ENCODE assay signal across 39 cellular contexts in the genomic region with DNA sequence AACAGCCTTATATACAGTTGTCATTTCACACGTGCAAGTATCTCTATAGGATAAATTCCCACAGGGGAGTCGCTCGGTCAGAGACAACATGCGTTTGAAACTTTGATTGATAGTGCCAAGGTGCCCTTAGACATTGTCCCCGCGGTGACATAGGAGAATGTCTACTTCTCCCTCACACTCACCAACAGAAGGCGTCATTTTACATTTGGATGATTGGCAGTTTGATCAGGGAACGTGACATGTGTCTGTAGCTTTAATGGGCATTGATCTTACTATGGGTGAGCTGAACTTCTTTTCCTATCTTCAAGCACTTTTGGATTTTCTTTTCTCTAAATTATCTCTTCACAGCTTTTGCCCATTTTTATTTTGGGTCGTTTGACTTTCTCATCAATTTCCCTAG. TPM values are rescaled to one million over a fixed set of nuclear protein-coding genes. Genes with fewer than 3 reads are reported as not detected.
"Had no signal": no experiment of that assay in that cellular context is flagged by ENCODE, and none has a peak within 500 bp of the region (broad histone marks: within the 10 kb centered on the region; RNA-seq: fewer than 3 reads in every experiment).

No MANE protein-coding gene starts in this region.

- H3K4me3 Mint-ChIP-seq: activated B cell treated with CpG ODN at 0.5 μM for 24 hours; activated CD4-positive, alpha-beta memory T cell treated with anti-CD3 and anti-CD28 coated beads for 36 hours; activated CD4-positive, alpha-beta T cell treated with anti-CD3 and anti-CD28 coated beads, Interleukin-2, amount 10 ng/mL, durations not matched to agents 24 days and 14 days; activated CD8-positive, alpha-beta T cell treated with anti-CD3 and anti-CD28 coated beads for 36 hours; activated naive CD4-positive, alpha-beta T cell treated with anti-CD3 and anti-CD28 coated beads for 36 hours; activated naive CD8-positive, alpha-beta T cell treated with anti-CD3 and anti-CD28 coated beads for 36 hours; activated T-cell treated with anti-CD3 and anti-CD28 coated beads, Interleukin-2, amount 50 U/mL, for 4 hours; activated T-cell treated with anti-CD3 and anti-CD28 coated beads, Interleukin-2, amount 50 U/mL, for 72 hours; activated T-helper 1 cell treated with anti-CD3 and anti-CD28 coated beads, Interleukin-12 subunit alpha, Interleukin-12 subunit beta, Interleukin-2, Interleukin-4 antibody, amounts not matched to agents 30 ng/mL and 10 ng/mL and 1 ng/mL, durations not matched to agents 14 hours and 24 hours and 36 hours; activated T-helper 17 cell treated with anti-CD3 and anti-CD28 coated beads, Interleukin-2, amount 50 U/mL, for 72 hours; central memory CD8-positive, alpha-beta T cell; T-helper 1 cell treated with Interleukin-12 subunit alpha and Interleukin-12 subunit beta and Interleukin-4 antibody, amounts not matched to agents 30 μg/mL and 1 μg/mL, for 36 hours; T-helper 2 cell treated with Interferon-gamma antibody and Interleukin-4, amounts not matched to agents 5 μg/mL and 100 μg/mL, for 36 hours had no signal

- H3K4me1 Mint-ChIP-seq: activated B cell treated with CpG ODN at 0.5 μM for 24 hours; activated CD4-positive, alpha-beta T cell treated with anti-CD3 and anti-CD28 coated beads, Interleukin-2, amount 10 ng/mL, durations not matched to agents 24 days and 14 days; activated naive CD8-positive, alpha-beta T cell treated with anti-CD3 and anti-CD28 coated beads for 36 hours; activated T-helper 17 cell treated with anti-CD3 and anti-CD28 coated beads, Interleukin-2, amount 50 U/mL, for 72 hours; central memory CD8-positive, alpha-beta T cell had no signal

- ATAC-seq: activated CD8-positive, alpha-beta T cell treated with anti-CD3 and anti-CD28 coated beads for 36 hours; activated naive CD4-positive, alpha-beta T cell treated with anti-CD3 and anti-CD28 coated beads, Interleukin-2, amount 50 U/mL, for 72 hours; activated T-cell treated with anti-CD3 and anti-CD28 coated beads, Interleukin-2, amount 50 U/mL, for 4 hours; activated T-cell treated with anti-CD3 and anti-CD28 coated beads, Interleukin-2, amount 50 U/mL, for 72 hours; activated T-helper 17 cell treated with anti-CD3 and anti-CD28 coated beads, Interleukin-2, amount 50 U/mL, for 72 hours; body of pancreas had no signal

- H3K27ac ChIP-seq: adrenal gland, body of pancreas, brain microvascular endothelial cell, breast epithelium, VCaP had no signal

- H3K27ac Mint-ChIP-seq: activated B cell treated with CpG ODN at 0.5 μM for 24 hours; activated CD4-positive, alpha-beta memory T cell treated with anti-CD3 and anti-CD28 coated beads for 36 hours; activated CD4-positive, alpha-beta T cell treated with anti-CD3 and anti-CD28 coated beads, Interleukin-2, amount 10 ng/mL, durations not matched to agents 24 days and 14 days; activated CD8-positive, alpha-beta T cell treated with anti-CD3 and anti-CD28 coated beads for 36 hours; activated naive CD4-positive, alpha-beta T cell treated with anti-CD3 and anti-CD28 coated beads for 36 hours; activated naive CD4-positive, alpha-beta T cell treated with anti-CD3 and anti-CD28 coated beads, Interleukin-2, amount 50 U/mL, for 72 hours; activated naive CD8-positive, alpha-beta T cell treated with anti-CD3 and anti-CD28 coated beads for 36 hours; activated T-cell treated with anti-CD3 and anti-CD28 coated beads, Interleukin-2, amount 50 U/mL, for 72 hours; activated T-helper 1 cell treated with anti-CD3 and anti-CD28 coated beads, Interleukin-12 subunit alpha, Interleukin-12 subunit beta, Interleukin-2, Interleukin-4 antibody, amounts not matched to agents 30 ng/mL and 10 ng/mL and 1 ng/mL, durations not matched to agents 14 hours and 24 hours and 36 hours; activated T-helper 17 cell treated with anti-CD3 and anti-CD28 coated beads, Interleukin-2, amount 50 U/mL, for 72 hours; T-helper 1 cell treated with Interleukin-12 subunit alpha and Interleukin-12 subunit beta and Interleukin-4 antibody, amounts not matched to agents 30 μg/mL and 1 μg/mL, for 36 hours; T-helper 2 cell treated with Interferon-gamma antibody and Interleukin-4, amounts not matched to agents 5 μg/mL and 100 μg/mL, for 36 hours had no signal

- H3K36me3 Mint-ChIP-seq: activated CD4-positive, alpha-beta memory T cell treated with anti-CD3 and anti-CD28 coated beads for 36 hours; activated naive CD4-positive, alpha-beta T cell treated with anti-CD3 and anti-CD28 coated beads, Interleukin-2, amount 50 U/mL, for 72 hours; activated naive CD8-positive, alpha-beta T cell treated with anti-CD3 and anti-CD28 coated beads for 36 hours had no signal

- H3K27me3 ChIP-seq: adrenal gland, body of pancreas, brain microvascular endothelial cell had no signal

- H3K36me3 ChIP-seq: adrenal gland, brain microvascular endothelial cell, breast epithelium had no signal

- H3K9me3 ChIP-seq: adrenal gland, body of pancreas, breast epithelium had no signal

- H3K9me3 Mint-ChIP-seq: activated B cell treated with CpG ODN at 0.5 μM for 24 hours; activated CD4-positive, alpha-beta memory T cell treated with anti-CD3 and anti-CD28 coated beads for 36 hours; activated CD4-positive, alpha-beta T cell treated with anti-CD3 and anti-CD28 coated beads, Interleukin-2, amount 10 ng/mL, durations not matched to agents 24 days and 14 days; activated CD8-positive, alpha-beta T cell treated with anti-CD3 and anti-CD28 coated beads for 36 hours; activated naive CD4-positive, alpha-beta T cell treated with anti-CD3 and anti-CD28 coated beads for 36 hours; activated naive CD4-positive, alpha-beta T cell treated with anti-CD3 and anti-CD28 coated beads, Interleukin-2, amount 50 U/mL, for 72 hours; activated naive CD8-positive, alpha-beta T cell treated with anti-CD3 and anti-CD28 coated beads for 36 hours; activated T-cell treated with anti-CD3 and anti-CD28 coated beads, Interleukin-2, amount 50 U/mL, for 4 hours; activated T-cell treated with anti-CD3 and anti-CD28 coated beads, Interleukin-2, amount 50 U/mL, for 72 hours; activated T-helper 1 cell treated with anti-CD3 and anti-CD28 coated beads, Interleukin-12 subunit alpha, Interleukin-12 subunit beta, Interleukin-2, Interleukin-4 antibody, amounts not matched to agents 30 ng/mL and 10 ng/mL and 1 ng/mL, durations not matched to agents 14 hours and 24 hours and 36 hours; activated T-helper 17 cell treated with anti-CD3 and anti-CD28 coated beads, Interleukin-2, amount 50 U/mL, for 72 hours; central memory CD8-positive, alpha-beta T cell; T-helper 1 cell treated with Interleukin-12 subunit alpha and Interleukin-12 subunit beta and Interleukin-4 antibody, amounts not matched to agents 30 μg/mL and 1 μg/mL, for 36 hours; T-helper 2 cell treated with Interferon-gamma antibody and Interleukin-4, amounts not matched to agents 5 μg/mL and 100 μg/mL, for 36 hours had no signal

- H3K4me1 ChIP-seq: adrenal gland, body of pancreas, breast epithelium had no signal

- H3K4me3 ChIP-seq: adrenal gland, body of pancreas, breast epithelium had no signal

- DNase-seq: activated B cell treated with CpG ODN at 0.5 μM for 24 hours; activated CD4-positive, alpha-beta memory T cell treated with anti-CD3 and anti-CD28 coated beads for 36 hours; activated CD4-positive, alpha-beta T cell treated with anti-CD3 and anti-CD28 coated beads for 4 hours; activated CD4-positive, alpha-beta T cell treated with anti-CD3 and anti-CD28 coated beads, Interleukin-2, amount 10 ng/mL, durations not matched to agents 24 days and 14 days; activated CD4-positive, alpha-beta T cell treated with anti-CD3 and anti-CD28 coated beads, Interleukin-2, amount 50 U/mL, for 1 hour; activated CD4-positive, alpha-beta T cell treated with anti-CD3 and anti-CD28 coated beads, Interleukin-2, amount 50 U/mL, for 4 hours; activated CD4-positive, CD25-positive, alpha-beta regulatory T cell treated with anti-CD3 and anti-CD28 coated beads, Interleukin-2, amount 50 U/mL, for 72 hours; activated CD8-positive, alpha-beta memory T cell treated with anti-CD3 and anti-CD28 coated beads, Interleukin-2, amount 50 U/mL, for 4 hours; activated CD8-positive, alpha-beta T cell treated with anti-CD3 and anti-CD28 coated beads for 36 hours; activated effector memory CD4-positive, alpha-beta T cell treated with anti-CD3 and anti-CD28 coated beads, Interleukin-2, amount 50 U/mL, for 16 hours; activated gamma-delta T cell treated with Interleukin-2 at 50 U/mL for 16 hours; activated naive CD4-positive, alpha-beta T cell; activated naive CD4-positive, alpha-beta T cell treated with anti-CD3 and anti-CD28 coated beads for 36 hours; activated naive CD4-positive, alpha-beta T cell treated with anti-CD3 and anti-CD28 coated beads, Interleukin-2, amount 50 U/mL, for 16 hours; activated naive CD8-positive, alpha-beta T cell treated with anti-CD3 and anti-CD28 coated beads for 36 hours; activated T-cell treated with anti-CD3 and anti-CD28 coated beads for 4 hours; activated T-cell treated with anti-CD3 and anti-CD28 coated beads, Interleukin-2, amount 50 U/mL, for 1 hour; activated T-cell treated with anti-CD3 and anti-CD28 coated beads, Interleukin-2, amount 50 U/mL, for 4 hours; activated T-cell treated with anti-CD3 and anti-CD28 coated beads, Interleukin-2, amount 50 U/mL, for 72 hours; adrenal gland; amniotic stem cell; body of pancreas; brain microvascular endothelial cell; cerebellar nuclear complex; T-helper 1 cell; T-helper 2 cell; T-helper 9 cell had no signal

RNA-seq across cellular contexts. Expression of a gene that starts 42.6 kb away (rescaled TPM):
- total RNA-seq: activated B cell treated with CpG ODN at 0.5 μM for 24 hours; activated CD4-positive, alpha-beta memory T cell treated with anti-CD3 and anti-CD28 coated beads for 36 hours; activated CD4-positive, alpha-beta T cell treated with anti-CD3 and anti-CD28 coated beads, Interleukin-2, amount 10 ng/mL, durations not matched to agents 24 days and 14 days; activated CD8-positive, alpha-beta memory T cell treated with anti-CD3 and anti-CD28 coated beads for 36 hours; activated CD8-positive, alpha-beta T cell treated with anti-CD3 and anti-CD28 coated beads for 36 hours; activated naive CD4-positive, alpha-beta T cell treated with anti-CD3 and anti-CD28 coated beads for 36 hours; activated naive CD4-positive, alpha-beta T cell treated with anti-CD3 and anti-CD28 coated beads, Interleukin-2, amount 50 U/mL, for 72 hours; activated naive CD8-positive, alpha-beta T cell treated with anti-CD3 and anti-CD28 coated beads for 36 hours; activated T-cell treated with anti-CD3 and anti-CD28 coated beads, Interleukin-2, amount 50 U/mL, for 4 hours; activated T-cell treated with anti-CD3 and anti-CD28 coated beads, Interleukin-2, amount 50 U/mL, for 72 hours; activated T-helper 1 cell treated with anti-CD3 and anti-CD28 coated beads, Interleukin-12 subunit alpha, Interleukin-12 subunit beta, Interleukin-2, Interleukin-4 antibody, amounts not matched to agents 30 ng/mL and 10 ng/mL and 1 ng/mL, durations not matched to agents 14 hours and 24 hours and 36 hours; activated T-helper 17 cell treated with anti-CD3 and anti-CD28 coated beads, Interleukin-2, amount 50 U/mL, for 72 hours; adrenal gland; aorta; body of pancreas; breast epithelium; cardiac septum; chondrocyte had no signal
- polyA plus RNA-seq: adrenal gland, aorta had no signal
